11 cellular contexts compared by ENCODE assay signal in genomic region chr11:119016216-119017009, GRCh38. TPM values are rescaled to one million over a fixed set of nuclear protein-coding genes. Genes with fewer than 3 reads are reported as not detected.
DNase-seq lines count a peak whose midpoint lies in the region; FAIRE-seq and TF ChIP-seq lines count a peak whose summit lies in the region.
"Had no signal": no experiment of that assay in that cellular context is flagged by ENCODE, and none has a peak within 500 bp of the region (broad histone marks: within the 10 kb centered on the region; RNA-seq: fewer than 3 reads in every experiment).

No MANE protein-coding gene starts in this region.

- H3K4me1 Mint-ChIP-seq in HFFc6 (ENCODE audit: low read depth) (peaks cover 34% of the 10 kb centered on the region), astrocyte (ENCODE audit: low read depth, unreplicated experiment) (peaks cover 23% of the 10 kb centered on the region), mesothelial cell of epicardium (peaks cover 18% of the 10 kb centered on the region)

- H3K27me3 Mint-ChIP-seq in HFFc6 (ENCODE audit: insufficient read depth), result peaks cover 3% of the 10 kb centered on the region
- no peaks in the 10 kb centered on the region for H3K27me3 Mint-ChIP-seq in astrocyte (ENCODE audit: low read depth, unreplicated experiment)
- no peaks in the 10 kb centered on the region for H3K27me3 Mint-ChIP-seq in mesothelial cell of epicardium (ENCODE audit: low read depth)

- no peak overlapping the region for H3K27ac ChIP-seq in astrocyte (ENCODE audit: low read depth, low read length)

- H3K4me3 ChIP-seq in AG04449 (ENCODE audit: low read depth, low read length) (peak overlapping the region; percentile 18), astrocyte (ENCODE audit: insufficient read depth, low read depth, low read length) (peak overlapping the region; percentile 90)

- H4K20me1 ChIP-seq in astrocyte (ENCODE audit: insufficient read depth, low read length), result peaks cover 71% of the 10 kb centered on the region

- FAIRE-seq in astrocyte (lab: Jason Lieb, UNC) (no peak), frontal cortex (lab: Jason Lieb, UNC) (no peak)
- FAIRE-seq: TTC549 had no signal

- peak overlapping the region; percentile 86 for H3K4me2 ChIP-seq in astrocyte (ENCODE audit: low read length)

- peaks cover 68% of the 10 kb centered on the region for H3K79me2 ChIP-seq in astrocyte (ENCODE audit: insufficient read depth, low read length)

- peak overlapping the region; percentile 95 for H3K9ac ChIP-seq in astrocyte (ENCODE audit: low read length)

- TF ChIP-seq CTCF in AG04449 (IDR thresholded peaks at IDR 0.05; ENCODE audit: insufficient read depth, low read length, missing control alignments), result no peak
- TF ChIP-seq CTCF in HFFc6 (IDR thresholded peaks at IDR 0.05), result no peak
- TF ChIP-seq CTCF in astrocyte (IDR thresholded peaks at IDR 0.05; ENCODE audit: insufficient read depth, low read depth, low read length), result no peak
- no peak for TF ChIP-seq CTCF in mesothelial cell of epicardium (IDR thresholded peaks at IDR 0.05; ENCODE audit: unreplicated experiment)

- POLR2A ChIA-PET in AG04449 (lab: Yijun Ruan, JAX), result interaction anchor here (0.7 to 1.0 kb wide), 2 partner anchors 18 to 409 kb away, joined by 3 read pairs; partner anchors contain the start of genes CENATAC and PHLDB1

- H3K4me1 ChIP-seq in astrocyte (ENCODE audit: insufficient read depth, low read length), result peaks cover 19% of the 10 kb centered on the region

- peak overlapping the region; percentile 98 for H3K4me3 Mint-ChIP-seq in HFFc6
- H3K4me3 Mint-ChIP-seq in astrocyte (ENCODE audit: unreplicated experiment), result peak overlapping the region; percentile 99
- H3K4me3 Mint-ChIP-seq in mesothelial cell of epicardium, result peak overlapping the region; percentile 99

- H3K36me3 ChIP-seq in astrocyte (ENCODE audit: insufficient read depth, low read length), result peaks cover 38% of the 10 kb centered on the region
- H3K36me3 ChIP-seq: uterus had no signal

- no peaks in the 10 kb centered on the region for H3K9me3 ChIP-seq in astrocyte (ENCODE audit: insufficient read depth, low read depth, low read length)
- H3K9me3 ChIP-seq: uterus had no signal

- DNase-seq in AG04449 (ENCODE audit: low read depth, low spot score), result no peak
- no peak for DNase-seq in HFFc6
- DNase-seq in astrocyte (ENCODE audit: low read depth), result no peak
- DNase-seq in mesothelial cell of epicardium (ENCODE audit: low spot score in 2 of 2, unreplicated experiment in 2 of 2), result no peak
- DNase-seq in frontal cortex (ENCODE audit: low spot score in 2 of 2), result no peak
- no peak for DNase-seq in KG1 (lab: John Stamatoyannopoulos, UW)
- no peak for DNase-seq in Ammon's horn (ENCODE audit: low spot score)
- no peak for DNase-seq in islet precursor cell
- DNase-seq: GDM1, uterus had no signal

- H3K27me3 ChIP-seq in astrocyte (ENCODE audit: insufficient read depth, low read length), result no peaks in the 10 kb centered on the region
- H3K27me3 ChIP-seq: uterus had no signal

- CTCF ChIA-PET in AG04449 (lab: Yijun Ruan, JAX), result interaction anchor here (0.9 to 8.5 kb wide), 6 partner anchors 13 to 327 kb away, joined by 3 to 54 read pairs (median 4); partner anchors contain the start of gene SLC37A4

- H3K36me3 Mint-ChIP-seq in HFFc6 (ENCODE audit: low read depth) (peaks cover 59% of the 10 kb centered on the region), astrocyte (ENCODE audit: low read depth, unreplicated experiment) (peaks cover 12% of the 10 kb centered on the region), mesothelial cell of epicardium (peaks cover 28% of the 10 kb centered on the region)

- H3K27ac Mint-ChIP-seq in HFFc6 (peak overlapping the region; percentile 94), astrocyte (ENCODE audit: unreplicated experiment) (no peak overlapping the region), mesothelial cell of epicardium (peak overlapping the region; percentile 34)

- no peak overlapping the region for H2AFZ ChIP-seq in astrocyte (ENCODE audit: low read depth, low read length)

- H3K9me3 Mint-ChIP-seq in HFFc6, result no peaks in the 10 kb centered on the region
- H3K9me3 Mint-ChIP-seq in astrocyte (ENCODE audit: unreplicated experiment), result no peaks in the 10 kb centered on the region
- no peaks in the 10 kb centered on the region for H3K9me3 Mint-ChIP-seq in mesothelial cell of epicardium

RNA-seq across cellular contexts. Expression of gene RPS25, which starts 1.7 kb away (rescaled TPM):
- 100 to 1,000 TPM; 699 to 981 (median 857) TPM for total RNA-seq in HFFc6 (2021; fragmentation: NEBNext Ultra II Directional; extraction: Animal tissue kit (Norgen Biotek cat#: 25700))
- total RNA-seq in astrocyte (643 and 750 TPM in 2 replicates), mesothelial cell of epicardium (1,201 to 1,234 TPM (median 1,218 TPM) in 3 replicates), frontal cortex (1,027 TPM)

RNA-seq across cellular contexts. Expression of gene TRAPPC4, which starts 2.2 kb away (rescaled TPM):
- 10 to 100 TPM; 71.7 to 92.6 (median 81.4) TPM for total RNA-seq in HFFc6 (2021; fragmentation: NEBNext Ultra II Directional; extraction: Animal tissue kit (Norgen Biotek cat#: 25700))
- total RNA-seq in astrocyte, result 88.3 and 88.6 TPM in 2 replicates
- total RNA-seq in mesothelial cell of epicardium, result 53.9 to 56.5 TPM (median 54.5 TPM) in 3 replicates
- 68.1 TPM for total RNA-seq in frontal cortex

RNA-seq across cellular contexts. Expression of gene SLC37A4, which starts 14.3 kb away (rescaled TPM):
- total RNA-seq in HFFc6 (2021; fragmentation: NEBNext Ultra II Directional; extraction: Animal tissue kit (Norgen Biotek cat#: 25700)), result 10 to 100 TPM in 3 of 6 experiments, 1 to 10 TPM in 3; 7.1 to 12.0 (median 10.3) TPM
- total RNA-seq in astrocyte (8.7 and 11.7 TPM in 2 replicates), mesothelial cell of epicardium (29.6 to 35.3 TPM (median 33.2 TPM) in 3 replicates), frontal cortex (7.7 TPM)

RNA-seq across cellular contexts. Expression of gene CENATAC, which starts 18.5 kb away (rescaled TPM):
- total RNA-seq in HFFc6 (2021; fragmentation: NEBNext Ultra II Directional; extraction: Animal tissue kit (Norgen Biotek cat#: 25700)), result 10 to 100 TPM; 15.5 to 19.1 (median 17.0) TPM
- total RNA-seq in astrocyte (15.6 and 25.4 TPM in 2 replicates), mesothelial cell of epicardium (65.7 to 69.1 TPM (median 66.3 TPM) in 3 replicates), frontal cortex (23.6 TPM)

RNA-seq across cellular contexts. Expression of gene HYOU1, which starts 40.6 kb away (rescaled TPM):
- 100 to 1,000 TPM; 141 to 180 (median 163) TPM for total RNA-seq in HFFc6 (2021; fragmentation: NEBNext Ultra II Directional; extraction: Animal tissue kit (Norgen Biotek cat#: 25700))
- 282 and 293 TPM in 2 replicates for total RNA-seq in astrocyte
- total RNA-seq in mesothelial cell of epicardium, result 131 to 142 TPM (median 133 TPM) in 3 replicates
- total RNA-seq in frontal cortex, result 44.0 TPM
